8 cellular contexts compared by ENCODE assay signal in the genomic region with DNA sequence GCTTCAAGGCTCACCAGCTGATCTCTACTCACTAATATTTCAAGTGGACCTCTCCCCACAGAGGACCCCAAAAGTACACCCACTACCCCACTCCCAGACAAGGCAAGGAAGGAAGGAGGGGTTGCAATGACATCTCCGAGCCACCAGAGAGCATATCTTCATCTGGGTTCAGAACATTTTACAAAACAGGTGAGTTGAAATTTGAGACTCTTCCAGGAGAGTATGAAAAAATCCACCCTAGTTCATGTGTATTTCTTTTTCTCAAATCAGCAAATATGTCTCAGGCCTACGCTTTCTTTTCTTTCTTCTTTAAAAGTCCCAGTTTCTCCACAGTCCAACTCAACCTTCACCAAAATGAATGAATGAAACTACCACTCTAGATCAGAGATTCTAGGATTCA.
DNase-seq lines count a peak whose midpoint lies in the region; ATAC-seq and TF ChIP-seq lines count a peak whose summit lies in the region.

No MANE protein-coding gene starts in this region.

- 0 out of 2 replicates have a peak overlapping the region, but pooled peaks have one; percentile 2 for H3K4me2 ChIP-seq in PC-3 (ENCODE audit: low read length)

- no peaks in the 10 kb centered on the region for H3K27me3 ChIP-seq in PC-3 (ENCODE audit: low read length)
- H3K27me3 ChIP-seq in suprapubic skin: no peaks in the 10 kb centered on the region

- TF ChIP-seq POLR2A in suprapubic skin (IDR thresholded peaks at IDR 0.05): no peak

- H3K36me3 ChIP-seq in PC-3 (ENCODE audit: low read depth, low read length) (no peaks in the 10 kb centered on the region), suprapubic skin (no peaks in the 10 kb centered on the region)

- TF ChIP-seq CTCF in PC-3 (conservative IDR thresholded peaks at IDR 0.05; ENCODE audit: low read depth, low read length) (peak; percentile 100), fibroblast of villous mesenchyme (IDR thresholded peaks at IDR 0.05; ENCODE audit: insufficient read depth, low read depth, low read length) (peak; percentile 59), suprapubic skin (IDR thresholded peaks at IDR 0.05) (peak; percentile 32 to 54)

- TF ChIP-seq EP300 in suprapubic skin (IDR thresholded peaks at IDR 0.05): no peak

- no TSS peak for BruUV-seq in PC-3 (replicated peaks; lab: Mats Ljungman, UMichigan)

- H3K27ac ChIP-seq in PC-3 (ENCODE audit: low read length) (no peak overlapping the region), suprapubic skin (no peak overlapping the region)

- DNase-seq in NCI-H1436 treated with DMSO at 0.1 percent for 48 hours (lab: John Stamatoyannopoulos, UW) (peak; percentile 9), NCI-H1436 (lab: John Stamatoyannopoulos, UW) (no peak), PC-3 (peak; percentile 87), fibroblast of villous mesenchyme (ENCODE audit: low read depth) (no peak), suprapubic skin (ENCODE audit: low spot score in 2 of 2) (no peak), SK-N-DZ (ENCODE audit: low spot score) (no peak)
- no peak for DNase-seq in stimulated activated CD4-positive, alpha-beta T cell treated with anti-CD3 and anti-CD28 coated beads, Interleukin-2, amount 100 ng/mL, for 24 hours

- H3K9ac ChIP-seq in PC-3 (ENCODE audit: low read length): no peak overlapping the region

- 0 out of 2 replicates have a peak, but pooled peaks cover 4% of the 10 kb centered on the region for H4K20me1 ChIP-seq in PC-3 (ENCODE audit: low read length)

- POLR2A ChIA-PET in PC-3 (lab: Charles Lee; ENCODE audit: unreplicated experiment): no interaction called here

- CTCF ChIA-PET in PC-3 (lab: Charles Lee): interaction anchor here (1.2 kb wide), 1 partner anchor 64 kb away, joined by 6 read pairs; no protein-coding TSS in a partner anchor

- H3F3A ChIP-seq in PC-3 (ENCODE audit: low read length, unreplicated experiment): no peaks in the 10 kb centered on the region

- no peaks in the 10 kb centered on the region; the same call in 1 of the 2 replicates for H3K79me2 ChIP-seq in PC-3 (ENCODE audit: low read length)

- WGBS in suprapubic skin: 42% methylated on average over 2 of the region's 2 CpGs

- H2AFZ ChIP-seq in PC-3 (ENCODE audit: low read length): no peak overlapping the region

- no peaks in the 10 kb centered on the region for H3K9me2 ChIP-seq in PC-3 (replicated peaks; ENCODE audit: low read length)

- peak; percentile 81 for ATAC-seq in PC-3
- ATAC-seq in HG03442 (IDR thresholded peaks at IDR 0.05; ENCODE audit: unreplicated experiment): no peak

- H3K9me3 ChIP-seq in PC-3 (ENCODE audit: low read length) (no peaks in the 10 kb centered on the region), suprapubic skin (no peaks in the 10 kb centered on the region)

- H3K4me3 ChIP-seq in PC-3 (ENCODE audit: low read length): no peak overlapping the region
- H3K4me3 ChIP-seq in fibroblast of villous mesenchyme (ENCODE audit: low read depth, low read length): no peak overlapping the region
- no peak overlapping the region for H3K4me3 ChIP-seq in suprapubic skin

- intact Hi-C loops in PC-3 (cut with micrococcal nuclease): loop anchor here (1.0 to 2.0 kb wide), 4 partner anchors 19 to 91 kb away; no protein-coding TSS in a partner anchor

- peaks cover 13% of the 10 kb centered on the region for H3K4me1 ChIP-seq in PC-3 (ENCODE audit: insufficient read depth, low read length)
- peaks cover 34% of the 10 kb centered on the region for H3K4me1 ChIP-seq in suprapubic skin

Comparison
In these comparisons a context has a peak if more than half of its experiments do, and no peak if none do; other contexts are left out.
1. DNase-seq: peak in NCI-H1436 treated with DMSO at 0.1 percent for 48 hours (single experiment) and PC-3 (single experiment); none in NCI-H1436 (single experiment), fibroblast of villous mesenchyme (single experiment), suprapubic skin (0 of 2), SK-N-DZ (single experiment) and stimulated activated CD4-positive, alpha-beta T cell treated with anti-CD3 and anti-CD28 coated beads, Interleukin-2, amount 100 ng/mL, for 24 hours (0 of 2).
2. CTCF ChIP-seq: peak in every context shown above with its lines; median percentile 100 in PC-3; 59 in fibroblast of villous mesenchyme; 43 in suprapubic skin.